8 cellular contexts compared by ENCODE assay signal in the genomic region with DNA sequence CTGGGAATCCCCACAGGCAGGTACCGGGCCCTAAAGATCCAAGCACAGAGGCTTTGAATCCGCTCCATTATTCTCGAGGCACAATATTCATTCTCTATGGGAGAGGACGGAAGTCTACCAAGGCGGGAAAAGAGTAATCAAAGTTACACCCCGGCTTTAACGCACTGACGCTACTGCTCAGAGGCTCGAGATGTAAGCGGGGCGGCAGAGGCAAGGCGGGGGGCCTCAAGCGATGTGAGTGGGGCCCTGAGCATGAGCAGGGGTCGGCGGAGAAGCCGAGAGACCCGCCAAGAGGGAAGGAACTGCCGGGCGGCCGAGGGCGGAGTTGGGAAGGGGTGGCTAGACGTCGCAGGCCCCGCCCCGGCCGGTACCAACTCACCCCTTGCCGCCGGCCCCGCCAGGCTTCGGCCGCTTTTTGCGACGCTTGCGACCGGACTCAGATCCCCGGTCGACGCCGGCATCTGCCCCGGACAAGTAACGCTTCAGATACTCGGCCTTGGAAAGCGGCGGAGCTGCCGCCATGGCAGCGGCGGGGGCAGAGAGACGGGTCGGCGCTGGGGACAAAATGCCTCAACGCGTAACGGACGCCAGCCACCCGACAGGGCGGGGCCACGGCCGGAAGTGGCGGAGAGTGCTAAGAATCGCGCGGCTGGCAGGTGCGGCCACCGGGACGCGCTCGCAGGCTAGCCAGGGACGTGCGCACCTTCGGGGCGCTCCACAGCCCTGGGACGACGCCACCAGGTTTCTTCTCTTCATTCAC. TPM values are rescaled to one million over a fixed set of nuclear protein-coding genes. Genes with fewer than 3 reads are reported as not detected.
DNase-seq lines count a peak whose midpoint lies in the region; TF ChIP-seq lines count a peak whose summit lies in the region.

A gene with protein sequence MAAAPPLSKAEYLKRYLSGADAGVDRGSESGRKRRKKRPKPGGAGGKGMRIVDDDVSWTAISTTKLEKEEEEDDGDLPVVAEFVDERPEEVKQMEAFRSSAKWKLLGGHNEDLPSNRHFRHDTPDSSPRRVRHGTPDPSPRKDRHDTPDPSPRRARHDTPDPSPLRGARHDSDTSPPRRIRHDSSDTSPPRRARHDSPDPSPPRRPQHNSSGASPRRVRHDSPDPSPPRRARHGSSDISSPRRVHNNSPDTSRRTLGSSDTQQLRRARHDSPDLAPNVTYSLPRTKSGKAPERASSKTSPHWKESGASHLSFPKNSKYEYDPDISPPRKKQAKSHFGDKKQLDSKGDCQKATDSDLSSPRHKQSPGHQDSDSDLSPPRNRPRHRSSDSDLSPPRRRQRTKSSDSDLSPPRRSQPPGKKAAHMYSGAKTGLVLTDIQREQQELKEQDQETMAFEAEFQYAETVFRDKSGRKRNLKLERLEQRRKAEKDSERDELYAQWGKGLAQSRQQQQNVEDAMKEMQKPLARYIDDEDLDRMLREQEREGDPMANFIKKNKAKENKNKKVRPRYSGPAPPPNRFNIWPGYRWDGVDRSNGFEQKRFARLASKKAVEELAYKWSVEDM (minus strand): TSS at position 545 of the 760 bp plus-strand sequence. CDS start 23 bp downstream, at position 522.

- H3K4me3 Mint-ChIP-seq in HFFc6 (peak within 1 kb of the TSS; percentile 96), glutamatergic neuron (ENCODE audit: unreplicated experiment) (peak within 1 kb of the TSS; percentile 97)
- H3K4me3 Mint-ChIP-seq in activated naive CD8-positive, alpha-beta T cell, result peak within 1 kb of the TSS; percentile 100

- H3K27ac Mint-ChIP-seq in HFFc6, result peak within 1 kb of the TSS; percentile 91
- peak within 1 kb of the TSS; percentile 99 for H3K27ac Mint-ChIP-seq in activated naive CD8-positive, alpha-beta T cell
- peak within 1 kb of the TSS; percentile 89 for H3K27ac Mint-ChIP-seq in glutamatergic neuron (ENCODE audit: unreplicated experiment)

- H3K27ac ChIP-seq in ovary (peak within 1 kb of the TSS; percentile 77 to 82), thyroid gland (peak within 1 kb of the TSS; percentile 81 to 98 (median 90))

- peaks cover 3% of the 10 kb centered on the region for H3K4me1 ChIP-seq in ovary (ENCODE audit: insufficient read depth)
- H3K4me1 ChIP-seq in thyroid gland, result peaks cover 19 to 23% of the 10 kb centered on the region in 2 donors

- DNase-seq in HFFc6 (peak; percentile 81), NCI-H1048 (lab: John Stamatoyannopoulos, UW) (peak; percentile 72), SKM-1 treated with dmso at 0.1 percent for 144 hours (lab: John Stamatoyannopoulos, UW; ENCODE audit: unreplicated experiment) (peak; percentile 66), glutamatergic neuron (peak; percentile 97), ovary (peak; percentile 88 to 94 (median 93)), thyroid gland (peak; percentile 89 to 92)

- intact Hi-C loops in ovary (cut with DNase I) (no loop called here), thyroid gland (cut with DNase I) (no loop called here)

- TF ChIP-seq POLR2A in ovary (IDR thresholded peaks at IDR 0.05) (peak; percentile 51), thyroid gland (IDR thresholded peaks at IDR 0.05) (peak; percentile 25 to 80)

- H3K27me3 Mint-ChIP-seq in HFFc6 (ENCODE audit: insufficient read depth), result peaks cover 1% of the 10 kb centered on the region
- H3K27me3 Mint-ChIP-seq in activated naive CD8-positive, alpha-beta T cell, result no peaks in the 10 kb centered on the region
- H3K27me3 Mint-ChIP-seq in glutamatergic neuron (ENCODE audit: unreplicated experiment), result no peaks in the 10 kb centered on the region

- no peaks in the 10 kb centered on the region for H3K9me3 ChIP-seq in ovary
- no peaks in the 10 kb centered on the region for H3K9me3 ChIP-seq in thyroid gland

- H3K27me3 ChIP-seq in ovary (no peaks in the 10 kb centered on the region), thyroid gland (no peaks in the 10 kb centered on the region)

- no peak for TF ChIP-seq CTCF in HFFc6 (IDR thresholded peaks at IDR 0.05)
- no peak for TF ChIP-seq CTCF in glutamatergic neuron (IDR thresholded peaks at IDR 0.05; ENCODE audit: partially characterized antibody, unreplicated experiment)
- peak in 1 of 3 donors; percentile 13 for TF ChIP-seq CTCF in ovary (IDR thresholded peaks at IDR 0.05)
- TF ChIP-seq CTCF in thyroid gland (IDR thresholded peaks at IDR 0.05), result peak in 1 of 6 experiments; percentile 21

- no peaks in the 10 kb centered on the region for H3K36me3 ChIP-seq in ovary
- peaks cover 3 to 4% of the 10 kb centered on the region in 2 donors for H3K36me3 ChIP-seq in thyroid gland

- H3K4me3 ChIP-seq in GM08714 (ENCODE audit: low read length), result peak within 1 kb of the TSS; percentile 98
- peak within 1 kb of the TSS; percentile 83 for H3K4me3 ChIP-seq in ovary
- peak within 1 kb of the TSS; percentile 54 to 100 (median 80) for H3K4me3 ChIP-seq in thyroid gland (replicated peaks in 1 of 3)

- H3K9me3 Mint-ChIP-seq in HFFc6 (no peaks in the 10 kb centered on the region), glutamatergic neuron (ENCODE audit: unreplicated experiment) (no peaks in the 10 kb centered on the region)
- no peaks in the 10 kb centered on the region for H3K9me3 Mint-ChIP-seq in activated naive CD8-positive, alpha-beta T cell (ENCODE audit: low read depth)

- no peak for TF ChIP-seq EP300 in ovary (IDR thresholded peaks at IDR 0.05)

- peaks cover 24% of the 10 kb centered on the region for H3K36me3 Mint-ChIP-seq in HFFc6 (ENCODE audit: low read depth)
- H3K36me3 Mint-ChIP-seq in activated naive CD8-positive, alpha-beta T cell, result peaks cover 11% of the 10 kb centered on the region
- H3K36me3 Mint-ChIP-seq in glutamatergic neuron (ENCODE audit: unreplicated experiment), result no peaks in the 10 kb centered on the region

- H3K4me1 Mint-ChIP-seq in HFFc6 (ENCODE audit: low read depth), result peaks cover 35% of the 10 kb centered on the region
- H3K4me1 Mint-ChIP-seq in activated naive CD8-positive, alpha-beta T cell (ENCODE audit: low read depth), result peaks cover 50% of the 10 kb centered on the region
- H3K4me1 Mint-ChIP-seq in glutamatergic neuron (ENCODE audit: low read depth, unreplicated experiment), result peaks cover 10% of the 10 kb centered on the region

- WGBS in ovary, 3 donors, result 0 to 1% (median 0%) methylated on average over 59 to 73 of the region's 73 CpGs
- WGBS in thyroid gland, 2 donors, result 0 to 1% methylated on average over 29 to 46 of the region's 73 CpGs

RNA-seq across cellular contexts. Expression of the gene that starts here (rescaled TPM):
- 10 to 100 TPM in 5 of 6 experiments, 1 to 10 TPM in 1; 9.1 to 14.3 (median 13.2) TPM for total RNA-seq in HFFc6 (2021; fragmentation: NEBNext Ultra II Directional; extraction: Animal tissue kit (Norgen Biotek cat#: 25700))
- total RNA-seq in glutamatergic neuron (ENCODE audit: unreplicated experiment) (17.0 TPM), ovary (10 to 100 TPM; 14.3 to 20.3 (median 17.0) TPM), thyroid gland (10 to 100 TPM; 15.2 to 18.7 (median 17.8) TPM)
- polyA plus RNA-seq in ovary, result 10 to 100 TPM; 15.6 to 25.0 TPM

Comparison
In these comparisons a context has a peak if more than half of its experiments do, and no peak if none do; other contexts are left out.
1. Peak in every context shown above with its lines: DNase-seq, H3K4me3 ChIP-seq and H3K27ac ChIP-seq.